In the genomic region with DNA sequence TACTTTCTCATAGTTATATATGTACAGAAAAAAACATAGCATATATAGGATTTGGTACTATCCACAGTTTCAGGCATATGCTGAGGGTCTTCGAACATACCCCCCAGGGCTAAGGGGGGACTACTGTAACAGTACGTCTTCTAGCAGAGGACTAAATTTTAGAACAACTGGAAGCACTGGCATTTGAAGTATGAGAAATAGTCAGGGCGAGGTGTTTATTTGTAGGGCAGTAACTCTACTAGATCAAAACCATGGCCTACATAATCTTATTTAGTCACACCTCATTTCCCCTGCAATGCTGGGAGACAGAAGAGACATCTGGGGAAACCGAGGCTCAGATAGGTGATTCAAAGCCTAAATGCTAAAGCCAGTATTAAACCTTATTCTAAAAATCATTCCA, we compare ENCODE assay signal across 13 cellular contexts.
"Had no signal": no experiment of that assay in that cellular context is flagged by ENCODE, and none has a peak within 500 bp of the region (broad histone marks: within the 10 kb centered on the region; RNA-seq: fewer than 3 reads in every experiment).

No MANE protein-coding gene starts in this region.

- H3K27me3 ChIP-seq: upper lobe of right lung had no signal

- H3K4me1 ChIP-seq: upper lobe of right lung had no signal

- H3K4me3 ChIP-seq: upper lobe of right lung had no signal

- H3K36me3 ChIP-seq: thoracic aorta, upper lobe of right lung had no signal

- FAIRE-seq: TTC549 had no signal

- H3K9me3 ChIP-seq: thoracic aorta, upper lobe of right lung had no signal

- DNase-seq: activated B cell treated with CpG ODN at 0.5 μM for 24 hours; activated CD4-positive, alpha-beta T cell treated with anti-CD3 and anti-CD28 coated beads, Interleukin-2, amount 10 ng/mL, durations not matched to agents 24 days and 14 days; activated CD8-positive, alpha-beta memory T cell treated with anti-CD3 and anti-CD28 coated beads, Interleukin-2, amount 50 U/mL, for 4 hours; activated CD8-positive, alpha-beta T cell treated with anti-CD3 and anti-CD28 coated beads, Interleukin-2, amount 10 ng/mL, durations not matched to agents 7 days and 5 days; activated gamma-delta T cell; activated T-cell treated with anti-CD3 and anti-CD28 coated beads, Interleukin-2, amount 50 U/mL, for 72 hours; cerebellar nuclear complex; erythroblast; islet precursor cell; mesendoderm; upper lobe of right lung had no signal

- H3K27ac ChIP-seq: thoracic aorta, upper lobe of right lung had no signal
